8 cellular contexts compared by ENCODE assay signal in genomic region chr19:12140545-12141404, GRCh38.
DNase-seq lines count a peak whose midpoint lies in the region; ATAC-seq and TF ChIP-seq lines count a peak whose summit lies in the region.

No MANE protein-coding gene starts in this region.

- DNase-seq in GM06990 (ENCODE audit: extremely low read depth, insufficient read length), result peak; percentile 81
- peak; percentile 78 for DNase-seq in NCI-H2227 (lab: John Stamatoyannopoulos, UW; ENCODE audit: unreplicated experiment)
- peak; percentile 61 to 89 (median 74) for DNase-seq in activated CD4-positive, CD25-positive, alpha-beta regulatory T cell (lab: John Stamatoyannopoulos, UW)
- DNase-seq in caudate nucleus (lab: John Stamatoyannopoulos, UW), result peak in 60 of 61 donors; percentile 0 to 90 (median 72)
- DNase-seq in islet precursor cell, result peak; percentile 90
- peak; percentile 66 to 83 for DNase-seq in stimulated activated CD4-positive, alpha-beta T cell treated with anti-CD3 and anti-CD28 coated beads, Interleukin-12 subunit alpha, Interleukin-12 subunit beta, amount 100 ng/mL, for 24 hours (ENCODE audit: low read depth in 2 of 2)

- H3K27ac ChIP-seq in caudate nucleus (ENCODE audit: low read depth, low read length), result peak overlapping the region; percentile 49

- ATAC-seq in HG02973 (IDR thresholded peaks at IDR 0.05; ENCODE audit: unreplicated experiment), result peak; percentile 16
- no peak for ATAC-seq in HG03175 (IDR thresholded peaks at IDR 0.05; ENCODE audit: unreplicated experiment)

- no peaks in the 10 kb centered on the region for H3K27me3 ChIP-seq in GM06990 (replicated peaks; ENCODE audit: control insufficient read depth, insufficient read depth, low read length)

- peaks cover 2% of the 10 kb centered on the region; the same call in 1 of the 2 replicates for H3K36me3 ChIP-seq in GM06990 (ENCODE audit: control insufficient read depth, insufficient read depth, low read length)

- H3K4me3 ChIP-seq in GM06990 (replicated peaks; ENCODE audit: low read depth, low read length), result peak overlapping the region; percentile 86

- TF ChIP-seq CTCF in GM06990 (IDR thresholded peaks at IDR 0.05; ENCODE audit: insufficient read depth, low read length, poor library complexity, severe bottlenecking), result peak; percentile 89
